11 cellular contexts compared by ENCODE assay signal in genomic region chr2:145652992-145653545, GRCh38.
DNase-seq lines count a peak whose midpoint lies in the region; ATAC-seq, FAIRE-seq and TF ChIP-seq lines count a peak whose summit lies in the region.
"Had no signal": no experiment of that assay in that cellular context is flagged by ENCODE, and none has a peak within 500 bp of the region (broad histone marks: within the 10 kb centered on the region; RNA-seq: fewer than 3 reads in every experiment).

No MANE protein-coding gene starts in this region.

- 14% methylated on average over 4 of the region's 4 CpGs for WGBS in smooth muscle cell (ENCODE audit: low lambda C conversion rate)
- 64 to 68% (median 67%) methylated on average over 4 of the region's 4 CpGs for WGBS in small intestine, 3 donors

- H3K9me2 ChIP-seq in PC-3 (replicated peaks; ENCODE audit: low read length) = no peaks in the 10 kb centered on the region

- no peak for FAIRE-seq in small intestine (lab: Jason Lieb, UNC)

- H3K36me3 Mint-ChIP-seq in HFFc6 (ENCODE audit: low read depth) = no peaks in the 10 kb centered on the region

- no peak for TF ChIP-seq CTCF in HFFc6 (IDR thresholded peaks at IDR 0.05)
- TF ChIP-seq CTCF in PC-3 (conservative IDR thresholded peaks at IDR 0.05; ENCODE audit: low read depth, low read length) = no peak
- TF ChIP-seq CTCF in fibroblast of lung (conservative IDR thresholded peaks at IDR 0.05 in 1 of 2, IDR thresholded peaks at IDR 0.05 in 1 of 2; ENCODE audit: low read depth in 1 of 2, low read length in 2 of 2) = no peak
- TF ChIP-seq CTCF in smooth muscle cell (IDR thresholded peaks at IDR 0.05; ENCODE audit: borderline replicate concordance, insufficient read depth, poor library complexity, severe bottlenecking) = no peak

- peaks cover under 1% of the 10 kb centered on the region; the same call in 1 of the 2 replicates for H3K27me3 Mint-ChIP-seq in HFFc6 (ENCODE audit: insufficient read depth)
- H3K27me3 Mint-ChIP-seq: activated CD4-positive, alpha-beta memory T cell treated with anti-CD3 and anti-CD28 coated beads, Interleukin-2, amount 10 ng/mL, durations not matched to agents 7 days and 5 days had no signal

- H3F3A ChIP-seq in PC-3 (ENCODE audit: low read length, unreplicated experiment) (no peaks in the 10 kb centered on the region), smooth muscle cell (ENCODE audit: low read depth) (peaks cover 9% of the 10 kb centered on the region)

- H3K4me3 ChIP-seq in PC-3 (ENCODE audit: low read length) (no peak overlapping the region), fibroblast of lung (replicated peaks in 1 of 4; ENCODE audit: control extremely low read depth in 1 of 4, insufficient read depth in 1 of 4, low read depth in 3 of 4, low read length in 4 of 4) (no peak overlapping the region), smooth muscle cell (peak overlapping the region; percentile 9), small intestine (ENCODE audit: low read depth in 1 of 2, low read length in 2 of 2) (no peak overlapping the region)
- H3K4me3 ChIP-seq: tibial artery had no signal

- no peak overlapping the region for H2AFZ ChIP-seq in PC-3 (ENCODE audit: low read length)
- no peak overlapping the region for H2AFZ ChIP-seq in fibroblast of lung (ENCODE audit: low read length)
- H2AFZ ChIP-seq in smooth muscle cell (ENCODE audit: low read depth) = no peak overlapping the region

- H3K4me1 ChIP-seq in PC-3 (ENCODE audit: insufficient read depth, low read length) (peaks cover 11% of the 10 kb centered on the region; the same call in 1 of the 2 replicates), fibroblast of lung (ENCODE audit: control insufficient read depth, extremely low read depth, insufficient read depth, low read length) (peaks cover 3% of the 10 kb centered on the region), smooth muscle cell (ENCODE audit: low read depth) (peaks cover 14% of the 10 kb centered on the region), small intestine (ENCODE audit: control insufficient read depth in 2 of 2, insufficient read depth in 1 of 2, low read depth in 1 of 2, low read length in 1 of 2) (no peaks in the 10 kb centered on the region)

- H3K36me3 ChIP-seq in PC-3 (ENCODE audit: low read depth, low read length) (no peaks in the 10 kb centered on the region), fibroblast of lung (ENCODE audit: control insufficient read depth, insufficient read depth, low read length) (no peaks in the 10 kb centered on the region), smooth muscle cell (ENCODE audit: low read depth) (no peaks in the 10 kb centered on the region), small intestine (ENCODE audit: control insufficient read depth in 2 of 2, insufficient read depth in 2 of 2, low read length in 2 of 2) (no peaks in the 10 kb centered on the region)
- H3K36me3 ChIP-seq: tibial artery had no signal

- no peak overlapping the region for H3K4me2 ChIP-seq in PC-3 (ENCODE audit: low read length)
- peak overlapping the region; percentile 58 for H3K4me2 ChIP-seq in fibroblast of lung (ENCODE audit: extremely low read depth, insufficient read depth, low read length)
- peak overlapping the region; percentile 71 for H3K4me2 ChIP-seq in smooth muscle cell

- no peak overlapping the region for H3K27ac Mint-ChIP-seq in HFFc6
- H3K27ac Mint-ChIP-seq: activated CD4-positive, alpha-beta memory T cell treated with anti-CD3 and anti-CD28 coated beads, Interleukin-2, amount 10 ng/mL, durations not matched to agents 7 days and 5 days had no signal

- POLR2A ChIA-PET in PC-3 (lab: Charles Lee; ENCODE audit: unreplicated experiment) = no interaction called here

- no peaks in the 10 kb centered on the region for H4K20me1 ChIP-seq in PC-3 (ENCODE audit: low read length)
- H4K20me1 ChIP-seq in fibroblast of lung (ENCODE audit: control insufficient read depth, extremely low read depth, insufficient read depth, low read length) = no peaks in the 10 kb centered on the region
- H4K20me1 ChIP-seq in smooth muscle cell (ENCODE audit: low read depth) = no peaks in the 10 kb centered on the region

- CTCF ChIA-PET in PC-3 (lab: Charles Lee) = no interaction called here

- H3K79me2 ChIP-seq in PC-3 (ENCODE audit: low read length) (no peaks in the 10 kb centered on the region), fibroblast of lung (ENCODE audit: control insufficient read depth, insufficient read depth, low read length) (no peaks in the 10 kb centered on the region), smooth muscle cell (ENCODE audit: low read depth) (no peaks in the 10 kb centered on the region)

- no peaks in the 10 kb centered on the region for H3K9me3 Mint-ChIP-seq in HFFc6
- H3K9me3 Mint-ChIP-seq: activated CD4-positive, alpha-beta memory T cell treated with anti-CD3 and anti-CD28 coated beads, Interleukin-2, amount 10 ng/mL, durations not matched to agents 7 days and 5 days had no signal

- H3K4me1 Mint-ChIP-seq in HFFc6 (ENCODE audit: low read depth) = peaks cover 31% of the 10 kb centered on the region
- H3K4me1 Mint-ChIP-seq: activated CD4-positive, alpha-beta memory T cell treated with anti-CD3 and anti-CD28 coated beads, Interleukin-2, amount 10 ng/mL, durations not matched to agents 7 days and 5 days had no signal

- DNase-seq in HFFc6 = peak; percentile 42
- peak; percentile 51 for DNase-seq in PC-3
- DNase-seq in fibroblast of lung (ENCODE audit: low read depth in 2 of 2) = peak; percentile 69 to 87
- no peak for DNase-seq in smooth muscle cell (lab: John Stamatoyannopoulos, UW; ENCODE audit: unreplicated experiment)
- DNase-seq in stimulated activated CD4-positive, alpha-beta T cell treated with anti-CD3 and anti-CD28 coated beads, Interleukin-15, amount 100 ng/mL, for 24 hours = no peak
- no peak for DNase-seq in small intestine
- DNase-seq in central memory CD4-positive, alpha-beta T cell = no peak
- DNase-seq: activated CD4-positive, alpha-beta memory T cell treated with anti-CD3 and anti-CD28 coated beads, Interleukin-2, amount 10 ng/mL, durations not matched to agents 7 days and 5 days; Kasumi-1; NCI-H510A treated with DMSO at 0.1 percent for 48 hours; tibial artery had no signal

- no peak for ATAC-seq in PC-3

- H3K9ac ChIP-seq in PC-3 (ENCODE audit: low read length) = no peak overlapping the region
- no peak overlapping the region for H3K9ac ChIP-seq in fibroblast of lung (ENCODE audit: insufficient read depth, low read length)
- H3K9ac ChIP-seq in smooth muscle cell (ENCODE audit: low read depth) = peak overlapping the region; percentile 22

- no peak overlapping the region for H3K4me3 Mint-ChIP-seq in HFFc6
- H3K4me3 Mint-ChIP-seq: activated CD4-positive, alpha-beta memory T cell treated with anti-CD3 and anti-CD28 coated beads, Interleukin-2, amount 10 ng/mL, durations not matched to agents 7 days and 5 days had no signal

- H3K9me3 ChIP-seq in PC-3 (ENCODE audit: low read length) = no peaks in the 10 kb centered on the region
- no peaks in the 10 kb centered on the region for H3K9me3 ChIP-seq in fibroblast of lung (ENCODE audit: control insufficient read depth, insufficient read depth, low read depth, low read length)
- no peaks in the 10 kb centered on the region for H3K9me3 ChIP-seq in smooth muscle cell (replicated peaks; ENCODE audit: low read depth)
- H3K9me3 ChIP-seq in small intestine (ENCODE audit: control insufficient read depth, low read depth) = no peaks in the 10 kb centered on the region
- H3K9me3 ChIP-seq: tibial artery had no signal

- H3K27ac ChIP-seq in PC-3 (ENCODE audit: low read length) (no peak overlapping the region), fibroblast of lung (ENCODE audit: insufficient read depth, low read length) (peak overlapping the region; percentile 58), smooth muscle cell (ENCODE audit: low read depth) (peak overlapping the region; percentile 89), small intestine (ENCODE audit: low read depth in 1 of 2, low read length in 1 of 2) (no peak overlapping the region)
- H3K27ac ChIP-seq: tibial artery had no signal

- intact Hi-C loops in PC-3 (cut with micrococcal nuclease) = no loop called here

- no TSS peak for BruUV-seq in PC-3 (replicated peaks; lab: Mats Ljungman, UMichigan)

- no peaks in the 10 kb centered on the region for H3K27me3 ChIP-seq in PC-3 (ENCODE audit: low read length)
- H3K27me3 ChIP-seq in fibroblast of lung (ENCODE audit: control insufficient read depth, insufficient read depth, low read length) = no peaks in the 10 kb centered on the region
- H3K27me3 ChIP-seq in smooth muscle cell (ENCODE audit: low read depth) = no peaks in the 10 kb centered on the region
- no peaks in the 10 kb centered on the region for H3K27me3 ChIP-seq in small intestine (ENCODE audit: control insufficient read depth in 2 of 2, insufficient read depth in 2 of 2, low read length in 2 of 2)
- H3K27me3 ChIP-seq: tibial artery had no signal

Comparison
In these comparisons a context has a peak if more than half of its experiments do, and no peak if none do; other contexts are left out.
1. DNase-seq: peak in HFFc6 (single experiment), PC-3 (single experiment) and fibroblast of lung (2 of 2); none in smooth muscle cell (single experiment), stimulated activated CD4-positive, alpha-beta T cell treated with anti-CD3 and anti-CD28 coated beads, Interleukin-15, amount 100 ng/mL, for 24 hours (single experiment), small intestine (single experiment) and central memory CD4-positive, alpha-beta T cell (single experiment).
2. H3K27ac ChIP-seq: peak in fibroblast of lung (single experiment) and smooth muscle cell (single experiment); none in PC-3 (single experiment) and small intestine (0 of 2).